Comparison of ENCODE assay signal across 11 cellular contexts in genomic region chr7:150964593-150965111, GRCh38. TPM values are rescaled to one million over a fixed set of nuclear protein-coding genes. Genes with fewer than 3 reads are reported as not detected.
DNase-seq lines count a peak whose midpoint lies in the region; ATAC-seq and TF ChIP-seq lines count a peak whose summit lies in the region.
"Had no signal": no experiment of that assay in that cellular context is flagged by ENCODE, and none has a peak within 500 bp of the region (broad histone marks: within the 10 kb centered on the region; RNA-seq: fewer than 3 reads in every experiment).

No MANE protein-coding gene starts in this region.

- no peaks in the 10 kb centered on the region for H3K36me3 ChIP-seq in NT2/D1 (ENCODE audit: insufficient read depth, insufficient read length, low read length)
- H3K36me3 ChIP-seq in gastroesophageal sphincter = no peaks in the 10 kb centered on the region
- no peaks in the 10 kb centered on the region for H3K36me3 ChIP-seq in rectal smooth muscle tissue (ENCODE audit: control insufficient read depth, insufficient read depth, low read length)

- no peak for ATAC-seq in gastroesophageal sphincter
- ATAC-seq in GM21360 (IDR thresholded peaks at IDR 0.05; ENCODE audit: unreplicated experiment) = no peak

- no peak for TF ChIP-seq EP300 in gastroesophageal sphincter (IDR thresholded peaks at IDR 0.05)

- H3K9ac ChIP-seq in NT2/D1 (ENCODE audit: insufficient read length, low read depth) (peak overlapping the region; percentile 32), rectal smooth muscle tissue (ENCODE audit: low read length) (no peak overlapping the region)
- H3K9ac ChIP-seq: KMS-11 had no signal

- WGBS in gastroesophageal sphincter (ENCODE audit: low coverage in 1 of 2), 2 donors = 33% methylated on average over 3 of the region's 16 CpGs; no CpG with 5 or more reads in 1 of the 2 donors

- H3K27me3 ChIP-seq in NT2/D1 (ENCODE audit: insufficient read depth, insufficient read length) (no peaks in the 10 kb centered on the region), gastroesophageal sphincter (no peaks in the 10 kb centered on the region), rectal smooth muscle tissue (ENCODE audit: control insufficient read depth, insufficient read depth, low read length) (peaks cover 2% of the 10 kb centered on the region)

- H3K9me3 ChIP-seq in NT2/D1 (ENCODE audit: insufficient read depth, low read length) = no peaks in the 10 kb centered on the region
- no peaks in the 10 kb centered on the region for H3K9me3 ChIP-seq in gastroesophageal sphincter

- DNase-seq in HUDEP-2 (lab: John Stamatoyannopoulos, UW; ENCODE audit: unreplicated experiment in 76 of 76) (peak in 44 of 76 experiments; percentile 9 to 82 (median 48)), NT2/D1 (ENCODE audit: low read depth, low spot score) (no peak), SW480 (ENCODE audit: low spot score) (no peak)
- DNase-seq in activated CD4-positive, alpha-beta T cell treated with anti-CD3 and anti-CD28 coated beads for 48 hours = no peak
- DNase-seq: activated CD4-positive, alpha-beta T cell treated with anti-CD3 and anti-CD28 coated beads, Interleukin-2, amount 50 U/mL, for 1 hour; amniotic stem cell had no signal

- H3K4me3 ChIP-seq in NT2/D1 (ENCODE audit: insufficient read length, low read depth) (no peak overlapping the region), gastroesophageal sphincter (no peak overlapping the region), rectal smooth muscle tissue (ENCODE audit: low read length) (no peak overlapping the region)
- H3K4me3 ChIP-seq: PC-9 had no signal

- H3K27ac ChIP-seq in gastroesophageal sphincter = peak overlapping the region in 3 of 4 donors; percentile 77 to 81 (median 77)
- peak overlapping the region; percentile 91 for H3K27ac ChIP-seq in rectal smooth muscle tissue (ENCODE audit: low read depth, low read length)
- H3K27ac ChIP-seq: KMS-11, PC-9 had no signal

- H3K4me1 ChIP-seq in NT2/D1 (ENCODE audit: insufficient read depth, insufficient read length) (peaks cover 36% of the 10 kb centered on the region), gastroesophageal sphincter (peaks cover 0 to 91% (median 42%) of the 10 kb centered on the region in 3 donors), rectal smooth muscle tissue (ENCODE audit: control insufficient read depth, insufficient read depth, low read length) (peaks cover 77% of the 10 kb centered on the region)

- TF ChIP-seq CTCF in gastroesophageal sphincter (IDR thresholded peaks at IDR 0.05) = peak in 3 of 4 experiments; percentile 17 to 38 (median 32)

- no peak for TF ChIP-seq POLR2A in gastroesophageal sphincter (IDR thresholded peaks at IDR 0.05)

RNA-seq across cellular contexts. Expression of gene KCNH2, which starts 13.5 kb away (rescaled TPM):
- 10 to 100 TPM; 26.6 to 63.8 (median 36.3) TPM for total RNA-seq in gastroesophageal sphincter

RNA-seq across cellular contexts. Expression of gene NOS3, which starts 26.2 kb away (rescaled TPM):
- total RNA-seq in gastroesophageal sphincter = 10 to 100 TPM in 2 of 4 donors, 1 to 10 TPM in 2; 6.8 to 29.4 (median 13.5) TPM

RNA-seq across cellular contexts. Expression of gene ATG9B, which starts 59.6 kb away (rescaled TPM):
- under 1 TPM in 2 of 4 donors, not detected in 2; 0.15 to 0.31 TPM for total RNA-seq in gastroesophageal sphincter

Comparison
In these comparisons a context has a peak if more than half of its experiments do, and no peak if none do; other contexts are left out.
1. DNase-seq: peak in HUDEP-2 (44 of 76); none in NT2/D1 (single experiment), activated CD4-positive, alpha-beta T cell treated with anti-CD3 and anti-CD28 coated beads for 48 hours (single experiment) and SW480 (single experiment).